ENCODE assay signal across 1 cellular context in the genomic region with DNA sequence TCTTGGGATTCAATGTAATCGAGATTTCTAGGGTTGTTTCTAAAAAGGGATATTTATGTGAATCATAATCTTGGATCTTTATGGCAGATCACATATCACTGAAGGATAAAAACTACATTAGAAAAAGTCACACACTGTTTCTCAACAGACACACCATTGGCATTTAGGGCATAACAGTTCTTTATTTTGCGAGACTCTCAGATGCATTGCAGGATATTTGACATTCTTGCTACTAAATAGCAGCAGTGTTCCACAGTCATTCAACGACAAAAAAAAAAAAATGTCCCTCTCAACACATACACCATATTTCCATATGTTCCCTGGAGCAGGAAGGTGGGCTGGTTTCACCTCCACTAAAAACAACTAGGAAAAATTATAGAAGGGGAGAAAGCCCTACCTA.
TF ChIP-seq lines count a peak whose summit lies in the region.

No MANE protein-coding gene starts in this region.

TF ChIP-seq in SK-N-SH, 30 proteins besides CTCF, POLR2A, EP300 and RAD21 (continued from another document):
- TF ChIP-seq, protein P1, sequence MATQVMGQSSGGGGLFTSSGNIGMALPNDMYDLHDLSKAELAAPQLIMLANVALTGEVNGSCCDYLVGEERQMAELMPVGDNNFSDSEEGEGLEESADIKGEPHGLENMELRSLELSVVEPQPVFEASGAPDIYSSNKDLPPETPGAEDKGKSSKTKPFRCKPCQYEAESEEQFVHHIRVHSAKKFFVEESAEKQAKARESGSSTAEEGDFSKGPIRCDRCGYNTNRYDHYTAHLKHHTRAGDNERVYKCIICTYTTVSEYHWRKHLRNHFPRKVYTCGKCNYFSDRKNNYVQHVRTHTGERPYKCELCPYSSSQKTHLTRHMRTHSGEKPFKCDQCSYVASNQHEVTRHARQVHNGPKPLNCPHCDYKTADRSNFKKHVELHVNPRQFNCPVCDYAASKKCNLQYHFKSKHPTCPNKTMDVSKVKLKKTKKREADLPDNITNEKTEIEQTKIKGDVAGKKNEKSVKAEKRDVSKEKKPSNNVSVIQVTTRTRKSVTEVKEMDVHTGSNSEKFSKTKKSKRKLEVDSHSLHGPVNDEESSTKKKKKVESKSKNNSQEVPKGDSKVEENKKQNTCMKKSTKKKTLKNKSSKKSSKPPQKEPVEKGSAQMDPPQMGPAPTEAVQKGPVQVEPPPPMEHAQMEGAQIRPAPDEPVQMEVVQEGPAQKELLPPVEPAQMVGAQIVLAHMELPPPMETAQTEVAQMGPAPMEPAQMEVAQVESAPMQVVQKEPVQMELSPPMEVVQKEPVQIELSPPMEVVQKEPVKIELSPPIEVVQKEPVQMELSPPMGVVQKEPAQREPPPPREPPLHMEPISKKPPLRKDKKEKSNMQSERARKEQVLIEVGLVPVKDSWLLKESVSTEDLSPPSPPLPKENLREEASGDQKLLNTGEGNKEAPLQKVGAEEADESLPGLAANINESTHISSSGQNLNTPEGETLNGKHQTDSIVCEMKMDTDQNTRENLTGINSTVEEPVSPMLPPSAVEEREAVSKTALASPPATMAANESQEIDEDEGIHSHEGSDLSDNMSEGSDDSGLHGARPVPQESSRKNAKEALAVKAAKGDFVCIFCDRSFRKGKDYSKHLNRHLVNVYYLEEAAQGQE (IDR thresholded peaks at IDR 0.05; ENCODE audit: low read depth, low read length), result no peak
- TF ChIP-seq TAF1 (IDR thresholded peaks at IDR 0.05; ENCODE audit: borderline replicate concordance, low read depth, low read length), result no peak
- TF ChIP-seq RXRA (IDR thresholded peaks at IDR 0.05; ENCODE audit: borderline replicate concordance, low read depth), result no peak
- no peak for TF ChIP-seq CHD2 (IDR thresholded peaks at IDR 0.05; ENCODE audit: low read length, partially characterized antibody)
- TF ChIP-seq SMC3 (IDR thresholded peaks at IDR 0.05; ENCODE audit: low read depth, low read length), result no peak
